In genomic region chr5:1254196-1254595, GRCh38 we compare ENCODE assay signal across 20 cellular contexts.
"Had no signal": no experiment of that assay in that cellular context is flagged by ENCODE, and none has a peak within 500 bp of the region (broad histone marks: within the 10 kb centered on the region; RNA-seq: fewer than 3 reads in every experiment).

No MANE protein-coding gene starts in this region.

- H3K4me1 ChIP-seq: esophagus squamous epithelium, lower lobe of right lung, psoas muscle, sigmoid colon, testis, tibial artery had no signal

- H3K27ac ChIP-seq: esophagus squamous epithelium, lower lobe of right lung, ovary, psoas muscle, sigmoid colon, testis, tibial artery had no signal

- H3K9me3 ChIP-seq: esophagus squamous epithelium, lower lobe of right lung, ovary, psoas muscle, sigmoid colon, testis, tibial artery had no signal

- H3K36me3 ChIP-seq: esophagus squamous epithelium, lower lobe of right lung, ovary, sigmoid colon, tibial artery had no signal

- H3K27me3 ChIP-seq: ovary, testis had no signal

- H3K4me3 ChIP-seq: esophagus squamous epithelium, lower lobe of right lung, ovary, psoas muscle, sigmoid colon, testis, tibial artery had no signal

- ATAC-seq: left colon, left ventricle myocardium superior, lower lobe of right lung, psoas muscle, right cardiac atrium had no signal

- DNase-seq: erythroblast; esophagus squamous epithelium; foreskin melanocyte; hypothalamus; islet precursor cell; kidney glomerular epithelial cell; left colon; left ventricle myocardium superior; lower lobe of right lung; nephron progenitor cell; occipital lobe; ovary; posterior cingulate gyrus; psoas muscle; sigmoid colon; stimulated activated naive CD4-positive, alpha-beta T cell treated with Interleukin-2 at 50 U/mL for 16 hours; substantia nigra; testis; tibial artery had no signal
